8 cellular contexts compared by ENCODE assay signal in the genomic region with DNA sequence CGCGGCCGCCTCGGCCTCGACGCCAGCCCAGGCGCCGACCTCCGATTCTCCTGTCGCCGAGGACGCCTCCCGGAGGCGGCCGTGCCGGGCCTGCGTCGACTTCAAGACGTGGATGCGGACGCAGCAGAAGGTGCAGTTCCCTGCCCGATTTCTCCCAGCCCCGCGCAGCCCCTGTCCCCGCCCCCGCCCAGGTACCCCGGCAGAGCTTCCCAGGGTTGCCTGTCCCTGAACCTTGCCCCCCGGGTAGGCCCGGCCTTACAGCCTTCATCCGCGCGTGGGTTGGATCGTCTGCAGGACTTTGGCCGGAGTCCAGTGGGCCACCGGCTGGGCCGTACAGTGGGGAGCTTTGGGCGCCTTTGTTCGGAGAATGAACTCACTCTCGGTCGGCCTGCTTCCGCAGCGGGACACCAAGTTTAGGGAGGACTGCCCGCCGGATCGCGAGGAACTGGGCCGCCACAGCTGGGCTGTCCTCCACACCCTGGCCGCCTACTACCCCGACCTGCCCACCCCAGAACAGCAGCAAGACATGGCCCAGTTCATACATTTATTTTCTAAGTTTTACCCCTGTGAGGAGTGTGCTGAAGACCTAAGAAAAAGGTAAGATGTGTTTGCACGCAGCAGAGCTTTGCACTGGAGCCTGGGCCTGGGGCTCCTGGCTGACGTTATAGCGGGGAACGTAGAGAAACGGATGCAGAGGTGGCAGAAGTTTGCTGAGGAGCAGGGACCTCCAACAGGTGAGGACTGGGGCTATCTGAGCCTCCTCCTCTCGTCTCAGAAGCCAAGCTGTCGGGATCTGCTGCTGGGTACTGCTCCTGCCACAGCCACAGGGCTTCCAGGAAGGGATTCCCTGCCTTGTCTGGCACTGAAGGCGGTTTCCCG. TPM values are rescaled to one million over a fixed set of nuclear protein-coding genes. Genes with fewer than 3 reads are reported as not detected.
DNase-seq lines count a peak whose midpoint lies in the region; ATAC-seq and TF ChIP-seq lines count a peak whose summit lies in the region.

No MANE protein-coding gene starts in this region.

- TF ChIP-seq POLR2A in esophagus muscularis mucosa (IDR thresholded peaks at IDR 0.05; ENCODE audit: low read depth) = peak; percentile 27

- H3K27ac ChIP-seq in CD4-positive, CD25-positive, alpha-beta regulatory T cell (ENCODE audit: insufficient read depth, low read length, poor library complexity, severe bottlenecking) = peak overlapping the region; percentile 60
- peak overlapping the region; percentile 47 for H3K27ac ChIP-seq in SJCRH30
- H3K27ac ChIP-seq in esophagus muscularis mucosa (replicated peaks in 1 of 4) = peak overlapping the region; percentile 70 to 81 (median 80)
- no peak overlapping the region for H3K27ac ChIP-seq in osteoblast (ENCODE audit: low read depth, low read length)

- H3K27ac Mint-ChIP-seq in CD4-positive, CD25-positive, alpha-beta regulatory T cell = peak overlapping the region in 2 of 3 donors; percentile 62 to 76

- peaks cover 17% of the 10 kb centered on the region for H3K27me3 ChIP-seq in CD4-positive, CD25-positive, alpha-beta regulatory T cell (ENCODE audit: control insufficient read depth, insufficient read depth, low read length)
- H3K27me3 ChIP-seq in SJCRH30 (no peaks in the 10 kb centered on the region), esophagus muscularis mucosa (peaks cover 3 to 49% (median 36%) of the 10 kb centered on the region in 4 donors), osteoblast (ENCODE audit: insufficient read depth, low read length) (peaks cover 48% of the 10 kb centered on the region)

- H3K27me3 Mint-ChIP-seq in CD4-positive, CD25-positive, alpha-beta regulatory T cell = peaks cover 44% of the 10 kb centered on the region

- ATAC-seq in CD4-positive, CD25-positive, alpha-beta regulatory T cell (ENCODE audit: low read depth in 2 of 2) = peak; percentile 26 to 30
- peak; percentile 6 for ATAC-seq in GM21723 (IDR thresholded peaks at IDR 0.05; ENCODE audit: unreplicated experiment)
- ATAC-seq in HG02938 (IDR thresholded peaks at IDR 0.05; ENCODE audit: unreplicated experiment) = no peak

- 29% methylated on average over 22 of the region's 58 CpGs for WGBS in esophagus muscularis mucosa

- H3K4me1 ChIP-seq in CD4-positive, CD25-positive, alpha-beta regulatory T cell (ENCODE audit: control insufficient read depth, insufficient read depth, low read length, poor library complexity, severe bottlenecking) = peaks cover 29% of the 10 kb centered on the region
- H3K4me1 ChIP-seq in SJCRH30 (peaks cover 30% of the 10 kb centered on the region), esophagus muscularis mucosa (peaks cover 31 to 52% (median 44%) of the 10 kb centered on the region in 4 donors), osteoblast (ENCODE audit: insufficient read depth, low read length) (peaks cover 10% of the 10 kb centered on the region)

- H3K79me2 ChIP-seq in osteoblast (ENCODE audit: insufficient read depth, low read length) = peaks cover 12% of the 10 kb centered on the region

- H2AFZ ChIP-seq in osteoblast (ENCODE audit: low read length) = peak overlapping the region; percentile 62

- H3K9me3 ChIP-seq in CD4-positive, CD25-positive, alpha-beta regulatory T cell (ENCODE audit: control insufficient read depth in 2 of 2, low read length in 2 of 2) = no peaks in the 10 kb centered on the region
- H3K9me3 ChIP-seq in SJCRH30 (replicated peaks) = no peaks in the 10 kb centered on the region
- H3K9me3 ChIP-seq in esophagus muscularis mucosa = no peaks in the 10 kb centered on the region
- no peaks in the 10 kb centered on the region for H3K9me3 ChIP-seq in osteoblast (ENCODE audit: low read depth, low read length)

- peaks cover 0 to 2% (median 0%) of the 10 kb centered on the region in 7 donors for H3K9me3 Mint-ChIP-seq in CD4-positive, CD25-positive, alpha-beta regulatory T cell

- peak overlapping the region; percentile 80 to 88 (median 82) for H3K4me3 Mint-ChIP-seq in CD4-positive, CD25-positive, alpha-beta regulatory T cell

- no peak for TF ChIP-seq CTCF in esophagus muscularis mucosa (IDR thresholded peaks at IDR 0.05)
- no peak for TF ChIP-seq CTCF in osteoblast (IDR thresholded peaks at IDR 0.05; ENCODE audit: extremely low read depth, low read depth, low read length)

- H3K4me2 ChIP-seq in osteoblast (ENCODE audit: insufficient read depth, low read length) = peak overlapping the region; percentile 95

- H4K20me1 ChIP-seq in osteoblast (ENCODE audit: insufficient read depth, low read length) = peaks cover 14% of the 10 kb centered on the region

- DNase-seq in CD4-positive, CD25-positive, alpha-beta regulatory T cell = peak in 1 of 3 donors; percentile 58
- DNase-seq in SJCRH30 (peak; percentile 37 to 41), esophagus muscularis mucosa (ENCODE audit: extremely low spot score) (no peak), osteoblast (ENCODE audit: insufficient read length, low spot score, missing footprints) (peak; percentile 93), 8988T (no peak), islet precursor cell (no peak)

- peak overlapping the region; percentile 35 for H3K4me3 ChIP-seq in CD4-positive, CD25-positive, alpha-beta regulatory T cell (ENCODE audit: low read depth, low read length)
- H3K4me3 ChIP-seq in SJCRH30 (peak overlapping the region; percentile 79), esophagus muscularis mucosa (peak overlapping the region; percentile 75 to 96 (median 85)), osteoblast (ENCODE audit: insufficient read depth, low read length) (peak overlapping the region; percentile 85)

- TF ChIP-seq EP300 in esophagus muscularis mucosa (IDR thresholded peaks at IDR 0.05) = no peak

- H3K36me3 ChIP-seq in CD4-positive, CD25-positive, alpha-beta regulatory T cell (ENCODE audit: control insufficient read depth, insufficient read depth, low read length) = no peaks in the 10 kb centered on the region
- H3K36me3 ChIP-seq in SJCRH30 (peaks cover 3% of the 10 kb centered on the region; the same call in 1 of the 2 replicates), esophagus muscularis mucosa (peaks cover 11 to 30% (median 23%) of the 10 kb centered on the region in 4 donors), osteoblast (ENCODE audit: insufficient read depth, low read length) (peaks cover 11% of the 10 kb centered on the region)

- peaks cover 0 to 31% (median 11%) of the 10 kb centered on the region in 4 donors for H3K4me1 Mint-ChIP-seq in CD4-positive, CD25-positive, alpha-beta regulatory T cell

- no peaks in the 10 kb centered on the region for H3K36me3 Mint-ChIP-seq in CD4-positive, CD25-positive, alpha-beta regulatory T cell

- intact Hi-C loops in esophagus muscularis mucosa (cut with DNase I) = no loop called here

RNA-seq across cellular contexts. Expression of gene GFER, which starts 0.6 kb away (rescaled TPM):
- total RNA-seq in CD4-positive, CD25-positive, alpha-beta regulatory T cell = 18.4 TPM
- 10 to 100 TPM; 30.5 to 45.5 (median 36.5) TPM for polyA plus RNA-seq in CD4-positive, CD25-positive, alpha-beta regulatory T cell
- total RNA-seq in SJCRH30 (2014; rRNA removed; shearing (Covaris generic)) = 20.6 and 32.2 TPM in 2 replicates
- total RNA-seq in esophagus muscularis mucosa (10 to 100 TPM; 14.1 to 38.5 (median 23.7) TPM), osteoblast (8.7 and 12.1 TPM in 2 replicates)

RNA-seq across cellular contexts. Expression of gene NOXO1, which starts 3.3 kb away (rescaled TPM):
- 0.47 TPM for total RNA-seq in CD4-positive, CD25-positive, alpha-beta regulatory T cell
- polyA plus RNA-seq in CD4-positive, CD25-positive, alpha-beta regulatory T cell = under 1 TPM in 2 of 4 donors, not detected in 2; 0.16 to 0.35 TPM
- 0.43 TPM in 1 of 2 replicates, not detected in the other for total RNA-seq in SJCRH30 (2014; rRNA removed; shearing (Covaris generic))
- total RNA-seq in esophagus muscularis mucosa (under 1 TPM in 1 of 4 donors, not detected in 3; 0.52 TPM), osteoblast (under 0.01 and 0.29 TPM in 2 replicates)

RNA-seq across cellular contexts. Expression of gene SYNGR3, which starts 5.2 kb away (rescaled TPM):
- 3.2 TPM for total RNA-seq in CD4-positive, CD25-positive, alpha-beta regulatory T cell
- 1 to 10 TPM in 2 of 4 donors, under 1 TPM in 1, not detected in 1; 0.82 to 1.8 (median 1.1) TPM for polyA plus RNA-seq in CD4-positive, CD25-positive, alpha-beta regulatory T cell
- total RNA-seq in SJCRH30 (2014; rRNA removed; shearing (Covaris generic)) = 0.73 and 0.81 TPM in 2 replicates
- total RNA-seq in esophagus muscularis mucosa = 1 to 10 TPM; 2.1 to 5.6 (median 3.3) TPM
- under 0.01 and 0.59 TPM in 2 replicates for total RNA-seq in osteoblast

RNA-seq across cellular contexts. Expression of gene TBL3, which starts 12.7 kb away (rescaled TPM):
- 25.3 TPM for total RNA-seq in CD4-positive, CD25-positive, alpha-beta regulatory T cell
- 10 to 100 TPM; 48.0 to 60.0 (median 53.9) TPM for polyA plus RNA-seq in CD4-positive, CD25-positive, alpha-beta regulatory T cell
- 30.6 and 31.8 TPM in 2 replicates for total RNA-seq in SJCRH30 (2014; rRNA removed; shearing (Covaris generic))
- 10 to 100 TPM; 27.0 to 42.9 (median 36.9) TPM for total RNA-seq in esophagus muscularis mucosa
- 22.4 and 26.1 TPM in 2 replicates for total RNA-seq in osteoblast

RNA-seq across cellular contexts. Expression of gene RNF151, which starts 17.9 kb away (rescaled TPM):
- total RNA-seq in CD4-positive, CD25-positive, alpha-beta regulatory T cell = not detected
- polyA plus RNA-seq in CD4-positive, CD25-positive, alpha-beta regulatory T cell = not detected
- not detected in 2 replicates for total RNA-seq in SJCRH30 (2014; rRNA removed; shearing (Covaris generic))
- total RNA-seq in esophagus muscularis mucosa (not detected), osteoblast (0.36 TPM in 1 of 2 replicates, not detected in the other)

Comparison
In these comparisons a context has a peak if more than half of its experiments do, and no peak if none do; other contexts are left out.
1. DNase-seq: peak in SJCRH30 (2 of 2) and osteoblast (single experiment); none in esophagus muscularis mucosa (single experiment), 8988T (single experiment) and islet precursor cell (single experiment).
2. H3K4me3 ChIP-seq: peak in every context shown above with its lines; median percentile 85 in esophagus muscularis mucosa; 85 in osteoblast; 79 in SJCRH30; 35 in CD4-positive, CD25-positive, alpha-beta regulatory T cell.